In the genomic region with DNA sequence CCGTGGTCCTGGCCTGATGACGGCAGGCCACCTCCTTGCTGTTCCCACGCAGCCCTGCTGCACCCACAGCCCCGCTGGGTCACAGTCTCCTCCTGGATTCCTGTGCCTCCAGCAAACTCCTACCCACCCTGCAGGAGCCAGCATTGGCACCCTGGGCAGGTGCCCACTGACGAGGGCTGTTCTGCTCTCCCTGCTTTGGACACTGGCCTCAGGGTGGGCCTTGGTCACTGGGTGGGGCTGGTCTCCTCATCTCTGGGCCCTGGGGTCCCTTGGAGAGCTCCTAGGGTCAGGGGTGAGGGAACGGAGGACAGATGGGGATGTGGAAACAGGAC, we compare ENCODE assay signal across 18 cellular contexts. TPM values are rescaled to one million over a fixed set of nuclear protein-coding genes. Genes with fewer than 3 reads are reported as not detected.
A peak's percentile ranks its signal among the peaks of the same experiment; 100 is the strongest.
DNase-seq lines count a peak whose midpoint lies in the region; ATAC-seq, FAIRE-seq and TF ChIP-seq lines count a peak whose summit lies in the region.
"Had no signal": no experiment of that assay in that cellular context is flagged by ENCODE, and none has a peak within 500 bp of the region (broad histone marks: within the 10 kb centered on the region; RNA-seq: fewer than 3 reads in every experiment).

No MANE protein-coding gene starts in this region.

- no peak overlapping the region for H3K4ac ChIP-seq in H1 (replicated peaks; ENCODE audit: insufficient read length, low read depth, low read length)

- no peaks in the 10 kb centered on the region for H3K27me3 ChIP-seq in cardiac muscle cell
- H3K27me3 ChIP-seq in heart right ventricle = peaks cover 0 to 4% (median 0%) of the 10 kb centered on the region in 7 donors
- H3K27me3 ChIP-seq in H1 (replicated peaks in 1 of 4; ENCODE audit: control insufficient read depth in 3 of 4, extremely low read depth in 1 of 4, insufficient read depth in 3 of 4, low read length in 3 of 4) = peaks cover 0 to 2% (median under 1%) of the 10 kb centered on the region in 4 experiments; a peak in 3 of 7 replicates
- peaks cover 10% of the 10 kb centered on the region for H3K27me3 ChIP-seq in neural progenitor cell
- H3K27me3 ChIP-seq: BE2C had no signal

- intact Hi-C loops in heart right ventricle (cut with DNase I) = loop anchor here in 2 of 10 donors (10.0 kb wide), 1 partner anchor 189 kb away; no protein-coding TSS in a partner anchor

- TF ChIP-seq RAD21 in H1 (IDR thresholded peaks at IDR 0.05 in 1 of 2, conservative IDR thresholded peaks at IDR 0.05 in 1 of 2; ENCODE audit: low read depth in 2 of 2, low read length in 2 of 2) = no peak

- H3K27ac ChIP-seq in cardiac muscle cell = peak overlapping the region; percentile 21
- H3K27ac ChIP-seq in heart right ventricle = no peak overlapping the region
- no peak overlapping the region for H3K27ac ChIP-seq in H1 (ENCODE audit: low read depth, low read length)
- no peak overlapping the region for H3K27ac ChIP-seq in neural progenitor cell

- no peak overlapping the region for H3K9ac ChIP-seq in H1 (replicated peaks in 1 of 4; ENCODE audit: extremely low read depth in 1 of 4, low read depth in 3 of 4, low read length in 3 of 4)
- no peak overlapping the region for H3K9ac ChIP-seq in neural progenitor cell

- H4K8ac ChIP-seq in H1 (ENCODE audit: extremely low read depth, insufficient read depth, low read length) = 0 out of 2 replicates have a peak overlapping the region, but pooled peaks have one; percentile 68

- peaks cover 5% of the 10 kb centered on the region for H3K79me1 ChIP-seq in H1 (ENCODE audit: low read depth, low read length)

- H3K36me3 ChIP-seq in cardiac muscle cell (no peaks in the 10 kb centered on the region), heart right ventricle (peaks cover 0 to 14% (median 0%) of the 10 kb centered on the region in 9 donors), H1 (ENCODE audit: control insufficient read depth in 2 of 4, insufficient read depth in 4 of 4, low read length in 3 of 4) (no peaks in the 10 kb centered on the region), neural progenitor cell (no peaks in the 10 kb centered on the region)
- H3K36me3 ChIP-seq: BE2C, HAP-1 had no signal

- no peak overlapping the region for H2AFZ ChIP-seq in H1 (ENCODE audit: low read length)
- H2AFZ ChIP-seq in neural progenitor cell (replicated peaks) = no peak overlapping the region

- H3K79me2 ChIP-seq in H1 (ENCODE audit: control insufficient read depth in 1 of 2, insufficient read depth in 2 of 2, low read length in 2 of 2) (no peaks in the 10 kb centered on the region; a peak in 1 of 4 replicates), neural progenitor cell (ENCODE audit: low read depth) (peaks cover 9% of the 10 kb centered on the region)

- no peak overlapping the region for H2BK12ac ChIP-seq in H1 (ENCODE audit: low read depth, low read length)

- no peak for TF ChIP-seq CTCF in cardiac muscle cell (IDR thresholded peaks at IDR 0.05; ENCODE audit: low read depth, low read length)
- TF ChIP-seq CTCF in heart right ventricle (IDR thresholded peaks at IDR 0.05) = no peak
- no peak for TF ChIP-seq CTCF in H1 (IDR thresholded peaks at IDR 0.05; ENCODE audit: control extremely low read depth in 1 of 3, insufficient read depth in 1 of 3, low read depth in 1 of 3, low read length in 3 of 3)
- no peak for TF ChIP-seq CTCF in neural progenitor cell (IDR thresholded peaks at IDR 0.05)

- no peaks in the 10 kb centered on the region for H3K9me3 Mint-ChIP-seq in neural progenitor cell
- H3K9me3 Mint-ChIP-seq: CD4-positive, CD25-positive, alpha-beta regulatory T cell; CD8-positive, alpha-beta memory T cell had no signal

- no peak overlapping the region for H3K18ac ChIP-seq in H1 (ENCODE audit: extremely low read depth, low read length)

- no peaks in the 10 kb centered on the region for H3K36me3 Mint-ChIP-seq in neural progenitor cell
- H3K36me3 Mint-ChIP-seq: CD4-positive, CD25-positive, alpha-beta regulatory T cell; CD8-positive, alpha-beta memory T cell had no signal

- POLR2A ChIA-PET in H1 (lab: Charles Lee; ENCODE audit: partially characterized antibody) = interaction anchor here (1.5 to 13.8 kb wide), 5 partner anchors 12 to 39 kb away, joined by 4 to 234 read pairs (median 8); a partner anchor contains a TSS

- FAIRE-seq in H1 (lab: Jason Lieb, UNC) = no peak
- FAIRE-seq: D721Med, G401.6, GM12891, GM19239 had no signal

- no peak overlapping the region for H2BK15ac ChIP-seq in H1 (ENCODE audit: low read length)

- H2AK5ac ChIP-seq in H1 (ENCODE audit: low read depth, low read length) = no peak overlapping the region

- ATAC-seq in heart right ventricle = no peak

- peaks cover 17% of the 10 kb centered on the region for H3K4me1 Mint-ChIP-seq in neural progenitor cell

- H3K4me3 ChIP-seq in cardiac muscle cell = no peak overlapping the region
- no peak overlapping the region for H3K4me3 ChIP-seq in heart right ventricle
- no peak overlapping the region for H3K4me3 ChIP-seq in H1 (ENCODE audit: extremely low read depth in 1 of 4, insufficient read depth in 2 of 4, low read depth in 3 of 4, low read length in 4 of 4)
- H3K4me3 ChIP-seq in neural progenitor cell = no peak overlapping the region
- H3K4me3 ChIP-seq: HAP-1 had no signal

- TF ChIP-seq POLR2A in H1 (IDR thresholded peaks at IDR 0.05; ENCODE audit: control extremely low read depth in 1 of 2, low read depth in 2 of 2, low read length in 2 of 2) = no peak

- H2BK120ac ChIP-seq in H1 (replicated peaks; ENCODE audit: low read depth, low read length) = no peak overlapping the region

- H2BK5ac ChIP-seq in H1 (ENCODE audit: low read depth, low read length) = no peak overlapping the region

- no peak for TF ChIP-seq EP300 in H1 (IDR thresholded peaks at IDR 0.05; ENCODE audit: borderline replicate concordance in 1 of 2, low read depth in 2 of 2, low read length in 2 of 2)

- H3K4me3 Mint-ChIP-seq in neural progenitor cell = peak overlapping the region; percentile 60
- H3K4me3 Mint-ChIP-seq: CD4-positive, CD25-positive, alpha-beta regulatory T cell; CD8-positive, alpha-beta memory T cell had no signal

- 91 to 94% methylated on average over 6 of the region's 6 CpGs for WGBS in heart right ventricle, 2 donors
- WGBS in H1 (ENCODE audit: extremely low coverage in 1 of 2, insufficient coverage in 1 of 2, insufficient read length in 1 of 2, insufficient replicate concordance in 2 of 2, low coverage in 1 of 2, low lambda C conversion rate in 2 of 2, missing lambda C conversion rate in 1 of 2), 2 experiments = 88% methylated on average over 5 of the region's 6 CpGs; no CpG with 5 or more reads in 1 of the 2 experiments

- peaks cover 4% of the 10 kb centered on the region for H3K27me3 Mint-ChIP-seq in neural progenitor cell (ENCODE audit: insufficient read depth, low read depth)
- H3K27me3 Mint-ChIP-seq: CD8-positive, alpha-beta memory T cell had no signal

- no peak overlapping the region for H3K14ac ChIP-seq in H1 (ENCODE audit: insufficient read length)

- H3K27ac Mint-ChIP-seq in neural progenitor cell = no peak overlapping the region
- H3K27ac Mint-ChIP-seq: CD4-positive, CD25-positive, alpha-beta regulatory T cell; CD8-positive, alpha-beta memory T cell had no signal

- DNase-seq in cardiac muscle cell (ENCODE audit: low read depth in 1 of 2, low spot score in 1 of 2) (no peak), heart right ventricle (no peak), H1 (ENCODE audit: low read depth in 1 of 2, low spot score in 2 of 2) (no peak), neural progenitor cell (ENCODE audit: low spot score) (no peak), NCI-H526 (lab: John Stamatoyannopoulos, UW) (no peak), NOMO-1 (lab: John Stamatoyannopoulos, UW; ENCODE audit: unreplicated experiment in 2 of 2) (no peak), SW 1271 (lab: John Stamatoyannopoulos, UW) (no peak)
- DNase-seq: BE2C; CD4-positive, CD25-positive, alpha-beta regulatory T cell; CD8-positive, alpha-beta memory T cell; COR-L47 had no signal

- H3K4me1 ChIP-seq in cardiac muscle cell (ENCODE audit: low read depth) = peaks cover 16% of the 10 kb centered on the region
- H3K4me1 ChIP-seq in heart right ventricle = peaks cover 13 to 68% (median 31%) of the 10 kb centered on the region in 9 donors
- peaks cover 0 to 25% (median 19%) of the 10 kb centered on the region in 4 experiments; a peak in 6 of 7 replicates for H3K4me1 ChIP-seq in H1 (replicated peaks in 1 of 4; ENCODE audit: control insufficient read depth in 3 of 4, insufficient read depth in 4 of 4, low read length in 3 of 4)
- peaks cover 39% of the 10 kb centered on the region for H3K4me1 ChIP-seq in neural progenitor cell
- H3K4me1 ChIP-seq: HAP-1 had no signal

- no peak overlapping the region for H3K56ac ChIP-seq in H1 (replicated peaks; ENCODE audit: insufficient read length, low read depth, low read length)

- H3K4me2 ChIP-seq in H1 (ENCODE audit: insufficient read depth in 1 of 2, low read depth in 2 of 2, low read length in 2 of 2) (no peak overlapping the region), neural progenitor cell (peak overlapping the region; percentile 69)

- no peak overlapping the region for H4K5ac ChIP-seq in H1 (ENCODE audit: insufficient read length, low read depth, low read length)

- H3K9me3 ChIP-seq in cardiac muscle cell (ENCODE audit: low read depth) (no peaks in the 10 kb centered on the region), heart right ventricle (no peaks in the 10 kb centered on the region), H1 (ENCODE audit: insufficient read depth in 2 of 2, low read depth in 1 of 2, low read length in 1 of 2) (no peaks in the 10 kb centered on the region), neural progenitor cell (ENCODE audit: low read depth) (no peaks in the 10 kb centered on the region)
- H3K9me3 ChIP-seq: BE2C, HAP-1 had no signal

- peaks cover 24% of the 10 kb centered on the region for H3F3A ChIP-seq in neural progenitor cell (ENCODE audit: low read depth)

- CTCF ChIA-PET in H1 (lab: Charles Lee; ENCODE audit: partially characterized antibody) = interaction anchor here (0.7 to 10.5 kb wide), 8 partner anchors 10 to 196 kb away, joined by 3 to 74 read pairs (median 4); a partner anchor contains a TSS

- H3K23ac ChIP-seq in H1 (ENCODE audit: insufficient read length) = no peak overlapping the region

- H4K20me1 ChIP-seq in H1 (replicated peaks in 1 of 2; ENCODE audit: control insufficient read depth in 1 of 2, insufficient read depth in 2 of 2, low read length in 2 of 2) = peaks cover 24 to 60% of the 10 kb centered on the region in 2 experiments
- H4K20me1 ChIP-seq in neural progenitor cell (ENCODE audit: low read depth) = peaks cover 68% of the 10 kb centered on the region

- H3K23me2 ChIP-seq in H1 (ENCODE audit: low read depth, low read length) = peaks cover 10% of the 10 kb centered on the region; the same call in 1 of the 2 replicates

- H4K91ac ChIP-seq in H1 (replicated peaks; ENCODE audit: insufficient read length, low read length) = no peak overlapping the region

- H2BK20ac ChIP-seq in H1 (ENCODE audit: low read length) = no peak overlapping the region

RNA-seq across cellular contexts. Expression of a gene that starts 12.7 kb away (rescaled TPM):
- total RNA-seq in cardiac muscle cell (85.3 and 140 TPM in 2 replicates), heart right ventricle (10 to 100 TPM; 22.2 to 46.4 (median 26.9) TPM), neural progenitor cell (ENCODE audit: low replicate concordance) (19.6 and 58.2 TPM in 2 replicates)
- polyA plus RNA-seq in cardiac muscle cell (79.1 and 125 TPM in 2 replicates), heart right ventricle (10 to 100 TPM; 44.4 to 66.5 TPM), H1 (2011; rRNA removed) (145 and 217 TPM in 2 replicates)
- total RNA-seq in H1 (2021; fragmentation: NEBNext Ultra II Directional; extraction: Animal tissue kit (Norgen Biotek cat#: 25700)) = 74.1 and 75.8 TPM in 2 replicates
- polyA plus RNA-seq in H1 (2011; cell fraction: cytosol; rRNA removed) = 167 TPM
- polyA plus RNA-seq in H1 (2011; cell fraction: nucleus; rRNA removed) = 298 TPM
- 43.0 to 90.8 TPM (median 85.3 TPM) in 4 replicates for polyA plus RNA-seq in H1 (2012, experiment 1 of 2)
- 79.3 TPM for polyA plus RNA-seq in H1 (2012, experiment 2 of 2)
- 88.9 TPM for polyA plus RNA-seq in H1 (2013, experiment 1 of 2)
- 84.1 TPM for polyA plus RNA-seq in H1 (2013, experiment 2 of 2)
- polyA minus RNA-seq in H1 (2011; rRNA and poly(A)+ RNA removed) = 55.7 and 63.0 TPM in 2 replicates
- 58.9 TPM for polyA minus RNA-seq in H1 (2011; cell fraction: cytosol; rRNA and poly(A)+ RNA removed)
- polyA minus RNA-seq in H1 (2011; cell fraction: nucleus; rRNA and poly(A)+ RNA removed) = 56.8 TPM

RNA-seq across cellular contexts. Expression of a gene that starts 13.0 kb away (rescaled TPM):
- total RNA-seq in cardiac muscle cell (67.3 and 152 TPM in 2 replicates), heart right ventricle (100 to 1,000 TPM; 194 to 279 (median 234) TPM), neural progenitor cell (ENCODE audit: low replicate concordance) (12.9 and 27.5 TPM in 2 replicates)
- polyA plus RNA-seq in cardiac muscle cell (317 and 482 TPM in 2 replicates), heart right ventricle (100 to 1,000 TPM; 148 to 279 TPM), H1 (2011; rRNA removed) (140 and 142 TPM in 2 replicates)
- total RNA-seq in H1 (2021; fragmentation: NEBNext Ultra II Directional; extraction: Animal tissue kit (Norgen Biotek cat#: 25700)) = 151 and 167 TPM in 2 replicates
- 136 TPM for polyA plus RNA-seq in H1 (2011; cell fraction: cytosol; rRNA removed)
- 416 TPM for polyA plus RNA-seq in H1 (2011; cell fraction: nucleus; rRNA removed)
- 193 to 318 TPM (median 295 TPM) in 4 replicates for polyA plus RNA-seq in H1 (2012, experiment 1 of 2)
- polyA plus RNA-seq in H1 (2012, experiment 2 of 2) = 68.0 TPM
- polyA plus RNA-seq in H1 (2013, experiment 1 of 2) = 240 TPM
- polyA plus RNA-seq in H1 (2013, experiment 2 of 2) = 247 TPM
- polyA minus RNA-seq in H1 (2011; rRNA and poly(A)+ RNA removed) = 72.5 and 95.8 TPM in 2 replicates
- polyA minus RNA-seq in H1 (2011; cell fraction: cytosol; rRNA and poly(A)+ RNA removed) = 138 TPM
- 79.6 TPM for polyA minus RNA-seq in H1 (2011; cell fraction: nucleus; rRNA and poly(A)+ RNA removed)

RNA-seq across cellular contexts. Expression of a gene that starts 22.6 kb away (rescaled TPM):
- total RNA-seq in cardiac muscle cell (146 and 177 TPM in 2 replicates), heart right ventricle (100 to 1,000 TPM; 286 to 668 (median 466) TPM), neural progenitor cell (ENCODE audit: low replicate concordance) (37.4 and 82.2 TPM in 2 replicates)
- polyA plus RNA-seq in cardiac muscle cell (210 and 290 TPM in 2 replicates), heart right ventricle (100 to 1,000 TPM; 444 to 684 TPM), H1 (2011; rRNA removed) (212 and 257 TPM in 2 replicates)
- 93.4 and 101 TPM in 2 replicates for total RNA-seq in H1 (2021; fragmentation: NEBNext Ultra II Directional; extraction: Animal tissue kit (Norgen Biotek cat#: 25700))
- polyA plus RNA-seq in H1 (2011; cell fraction: cytosol; rRNA removed) = 196 TPM
- 315 TPM for polyA plus RNA-seq in H1 (2011; cell fraction: nucleus; rRNA removed)
- 85.6 to 141 TPM (median 135 TPM) in 4 replicates for polyA plus RNA-seq in H1 (2012, experiment 1 of 2)
- polyA plus RNA-seq in H1 (2012, experiment 2 of 2) = 137 TPM
- 105 TPM for polyA plus RNA-seq in H1 (2013, experiment 1 of 2)
- polyA plus RNA-seq in H1 (2013, experiment 2 of 2) = 114 TPM
- 117 and 123 TPM in 2 replicates for polyA minus RNA-seq in H1 (2011; rRNA and poly(A)+ RNA removed)
- 66.3 TPM for polyA minus RNA-seq in H1 (2011; cell fraction: cytosol; rRNA and poly(A)+ RNA removed)
- 80.7 TPM for polyA minus RNA-seq in H1 (2011; cell fraction: nucleus; rRNA and poly(A)+ RNA removed)

RNA-seq across cellular contexts. Expression of a gene that starts 27.6 kb away (rescaled TPM):
- total RNA-seq in cardiac muscle cell = 43.9 and 91.0 TPM in 2 replicates
- polyA plus RNA-seq in cardiac muscle cell = 84.5 and 113 TPM in 2 replicates
- total RNA-seq in heart right ventricle = 10 to 100 TPM; 11.4 to 23.0 (median 17.0) TPM
- polyA plus RNA-seq in heart right ventricle = 10 to 100 TPM; 11.5 to 72.3 TPM
- total RNA-seq in H1 (2021; fragmentation: NEBNext Ultra II Directional; extraction: Animal tissue kit (Norgen Biotek cat#: 25700)) = 26.4 and 29.3 TPM in 2 replicates
- 18.2 and 34.9 TPM in 2 replicates for polyA plus RNA-seq in H1 (2011; rRNA removed)
- polyA plus RNA-seq in H1 (2011; cell fraction: cytosol; rRNA removed) = 27.3 TPM
- polyA plus RNA-seq in H1 (2011; cell fraction: nucleus; rRNA removed) = 119 TPM
- 11.5 to 25.5 TPM (median 19.6 TPM) in 4 replicates for polyA plus RNA-seq in H1 (2012, experiment 1 of 2)
- polyA plus RNA-seq in H1 (2012, experiment 2 of 2) = 13.0 TPM
- polyA plus RNA-seq in H1 (2013, experiment 1 of 2) = 19.0 TPM
- 17.3 TPM for polyA plus RNA-seq in H1 (2013, experiment 2 of 2)
- polyA minus RNA-seq in H1 (2011; rRNA and poly(A)+ RNA removed) = 2.3 and 2.9 TPM in 2 replicates
- polyA minus RNA-seq in H1 (2011; cell fraction: cytosol; rRNA and poly(A)+ RNA removed) = 10.1 TPM
- polyA minus RNA-seq in H1 (2011; cell fraction: nucleus; rRNA and poly(A)+ RNA removed) = 19.8 TPM
- total RNA-seq in neural progenitor cell (ENCODE audit: low replicate concordance) = 3.9 and 11.6 TPM in 2 replicates
- total RNA-seq: A172, H4 had no signal
- polyA plus RNA-seq: CD8-positive, alpha-beta memory T cell had no signal

RNA-seq across cellular contexts. Expression of a gene that starts 36.6 kb away (rescaled TPM):
- total RNA-seq in cardiac muscle cell (59.9 and 99.9 TPM in 2 replicates), heart right ventricle (100 to 1,000 TPM; 183 to 359 (median 251) TPM), neural progenitor cell (ENCODE audit: low replicate concordance) (2.6 and 20.9 TPM in 2 replicates)
- polyA plus RNA-seq in cardiac muscle cell (81.6 and 91.1 TPM in 2 replicates), heart right ventricle (100 to 1,000 TPM; 114 to 148 TPM), H1 (2011; rRNA removed) (30.9 and 63.7 TPM in 2 replicates)
- total RNA-seq in H1 (2021; fragmentation: NEBNext Ultra II Directional; extraction: Animal tissue kit (Norgen Biotek cat#: 25700)) = 62.1 and 62.2 TPM in 2 replicates
- 23.5 TPM for polyA plus RNA-seq in H1 (2011; cell fraction: cytosol; rRNA removed)
- 272 TPM for polyA plus RNA-seq in H1 (2011; cell fraction: nucleus; rRNA removed)
- 27.2 to 66.6 TPM (median 57.4 TPM) in 4 replicates for polyA plus RNA-seq in H1 (2012, experiment 1 of 2)
- polyA plus RNA-seq in H1 (2012, experiment 2 of 2) = 30.4 TPM
- 53.9 TPM for polyA plus RNA-seq in H1 (2013, experiment 1 of 2)
- polyA plus RNA-seq in H1 (2013, experiment 2 of 2) = 50.2 TPM
- polyA minus RNA-seq in H1 (2011; rRNA and poly(A)+ RNA removed) = 20.4 and 30.0 TPM in 2 replicates
- polyA minus RNA-seq in H1 (2011; cell fraction: cytosol; rRNA and poly(A)+ RNA removed) = 34.8 TPM
- polyA minus RNA-seq in H1 (2011; cell fraction: nucleus; rRNA and poly(A)+ RNA removed) = 76.6 TPM
